10 cellular contexts compared by ENCODE assay signal in the genomic region with DNA sequence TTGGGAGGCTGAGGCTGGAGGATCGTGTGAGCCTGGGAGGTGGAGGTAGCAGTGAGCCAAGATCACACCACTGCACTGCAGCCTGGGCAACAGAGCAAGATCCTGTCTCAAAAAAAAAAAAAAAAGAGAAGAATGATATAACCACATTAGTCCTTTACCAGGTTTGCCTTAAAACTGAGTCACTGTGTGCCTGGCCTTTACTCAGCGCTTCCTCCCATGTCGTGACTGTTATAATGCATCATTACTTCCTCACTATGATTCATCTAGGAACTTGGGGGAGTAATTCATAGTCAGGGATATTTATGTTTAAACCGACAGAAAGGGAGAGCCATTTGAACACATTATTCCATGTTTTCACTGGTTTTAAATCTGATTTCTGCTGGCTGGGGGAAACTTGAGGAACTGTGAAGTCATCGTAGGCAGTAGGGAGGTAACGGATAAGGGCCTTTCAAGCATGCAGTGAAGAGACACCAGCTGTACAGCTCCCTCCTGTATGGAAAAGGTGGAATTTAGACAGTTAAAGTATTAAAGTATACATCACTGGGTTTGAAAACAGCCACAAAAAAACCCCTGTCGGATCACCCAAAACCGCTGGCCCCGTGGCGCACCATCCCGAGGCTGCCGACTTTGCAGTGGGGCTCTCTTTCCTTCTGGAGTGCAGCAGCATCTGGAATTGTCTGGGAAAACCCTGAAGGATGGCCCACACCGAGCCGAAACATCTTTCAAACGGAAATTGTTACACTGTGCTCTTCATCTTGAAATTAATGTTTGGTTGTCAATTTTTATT.
DNase-seq lines count a peak whose midpoint lies in the region; ATAC-seq and TF ChIP-seq lines count a peak whose summit lies in the region.
"Had no signal": no experiment of that assay in that cellular context is flagged by ENCODE, and none has a peak within 500 bp of the region (broad histone marks: within the 10 kb centered on the region; RNA-seq: fewer than 3 reads in every experiment).

No MANE protein-coding gene starts in this region.

- H3K27ac ChIP-seq in gastroesophageal sphincter, result no peak overlapping the region
- H3K27ac ChIP-seq: adrenal gland, Peyer's patch had no signal

- no peaks in the 10 kb centered on the region for H3K27me3 Mint-ChIP-seq in memory B cell

- no peak for TF ChIP-seq POLR2A in gastroesophageal sphincter (IDR thresholded peaks at IDR 0.05)

- H3K27ac Mint-ChIP-seq in memory B cell, result peak overlapping the region; percentile 53

- DNase-seq in Daoy (ENCODE audit: low read depth), result peak; percentile 89
- peak; percentile 20 for DNase-seq in KG1 (lab: John Stamatoyannopoulos, UW)
- DNase-seq in amniotic stem cell (lab: John Stamatoyannopoulos, UW), result peak; percentile 56
- no peak for DNase-seq in memory B cell (ENCODE audit: low spot score in 2 of 2)
- DNase-seq: adrenal gland, Peyer's patch had no signal

- peaks cover 0 to 46% (median 0%) of the 10 kb centered on the region in 3 donors for H3K4me1 ChIP-seq in gastroesophageal sphincter
- H3K4me1 ChIP-seq: adrenal gland, Peyer's patch had no signal

- TF ChIP-seq EP300 in gastroesophageal sphincter (IDR thresholded peaks at IDR 0.05), result no peak

- H3K27me3 ChIP-seq in gastroesophageal sphincter, result no peaks in the 10 kb centered on the region
- H3K27me3 ChIP-seq: adrenal gland, Peyer's patch had no signal

- no peaks in the 10 kb centered on the region for H3K4me1 Mint-ChIP-seq in memory B cell

- WGBS in gastroesophageal sphincter (ENCODE audit: low coverage in 1 of 2), 2 donors, result 61 to 83% methylated on average over 5 to 15 of the region's 15 CpGs

- ATAC-seq in memory B cell (ENCODE audit: low read depth), result no peak
- ATAC-seq in gastroesophageal sphincter, result no peak
- no peak for ATAC-seq in GM19455 (IDR thresholded peaks at IDR 0.05; ENCODE audit: unreplicated experiment)
- no peak for ATAC-seq in HG03439 (IDR thresholded peaks at IDR 0.05; ENCODE audit: unreplicated experiment)
- ATAC-seq in GM21390 (IDR thresholded peaks at IDR 0.05; ENCODE audit: unreplicated experiment), result no peak

- no peak overlapping the region for H3K4me3 Mint-ChIP-seq in memory B cell

- H3K9me3 Mint-ChIP-seq in memory B cell, result no peaks in the 10 kb centered on the region

- H3K4me3 ChIP-seq in gastroesophageal sphincter, result no peak overlapping the region
- H3K4me3 ChIP-seq: adrenal gland, Peyer's patch had no signal

- peaks cover 0 to 10% of the 10 kb centered on the region in 2 donors for H3K36me3 ChIP-seq in gastroesophageal sphincter
- H3K36me3 ChIP-seq: adrenal gland, Peyer's patch had no signal

- TF ChIP-seq CTCF in gastroesophageal sphincter (IDR thresholded peaks at IDR 0.05), result no peak

- H3K9me3 ChIP-seq in gastroesophageal sphincter, result no peaks in the 10 kb centered on the region
- H3K9me3 ChIP-seq: adrenal gland, Peyer's patch had no signal

- H3K36me3 Mint-ChIP-seq in memory B cell, result peaks cover 4% of the 10 kb centered on the region

Comparison
In these comparisons a context has a peak if more than half of its experiments do, and no peak if none do; other contexts are left out.
1. DNase-seq: peak in Daoy (single experiment), KG1 (single experiment) and amniotic stem cell (single experiment); none in memory B cell (0 of 2).